Comparison of ENCODE assay signal across 1 cellular context in genomic region chr1:200558866-200559459, GRCh38.
TF ChIP-seq lines count a peak whose summit lies in the region.

No MANE protein-coding gene starts in this region.

TF ChIP-seq in H1, 55 proteins besides CTCF, POLR2A, EP300 and RAD21 (continued from another document):
- TF ChIP-seq KDM4A (IDR thresholded peaks at IDR 0.05; ENCODE audit: low read depth, low read length, severe bottlenecking), result no peak
- TF ChIP-seq SIN3A (conservative IDR thresholded peaks at IDR 0.05 in 1 of 2, IDR thresholded peaks at IDR 0.05 in 1 of 2; ENCODE audit: low read depth in 1 of 2, low read length in 2 of 2), result no peak
